13 cellular contexts compared by ENCODE assay signal in the genomic region with DNA sequence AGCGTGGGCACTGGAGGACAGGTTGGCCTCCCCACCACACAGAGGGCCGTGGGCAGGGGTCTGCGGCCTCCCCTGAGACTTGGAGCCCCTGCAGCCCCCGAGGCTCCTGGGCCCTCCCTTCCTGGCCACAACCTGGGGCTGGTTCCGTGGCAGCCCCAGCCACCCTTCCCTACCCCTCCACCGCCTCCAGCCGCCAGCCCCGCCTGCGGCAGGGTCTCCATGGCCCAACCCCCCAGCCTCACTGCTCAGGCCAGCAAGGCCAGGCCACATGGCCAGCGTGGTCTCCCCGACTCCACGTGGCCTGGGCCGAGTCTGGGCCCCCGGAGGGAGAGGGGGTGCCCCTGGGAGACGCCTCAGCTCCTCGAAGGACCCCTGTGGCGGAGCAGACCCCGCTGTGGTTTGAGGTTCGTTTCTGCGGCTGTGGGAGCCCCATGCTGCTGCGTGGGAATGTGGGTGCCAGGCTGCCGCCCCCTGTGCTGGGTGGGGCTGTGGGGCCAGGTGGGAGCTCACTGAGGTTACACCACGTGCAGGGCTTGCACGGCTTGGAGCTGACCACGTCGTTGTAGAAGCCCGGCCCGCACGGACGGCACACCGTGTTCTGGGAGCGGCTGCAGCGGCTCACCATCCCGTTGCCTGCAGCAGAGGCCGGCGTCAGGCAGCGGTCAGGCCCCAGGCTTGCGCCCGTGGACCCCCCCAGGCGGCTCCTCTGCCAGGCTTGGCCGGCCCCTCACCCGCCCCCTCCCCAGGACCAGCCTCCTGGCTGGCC. TPM values are rescaled to one million over a fixed set of nuclear protein-coding genes. Genes with fewer than 3 reads are reported as not detected.
DNase-seq lines count a peak whose midpoint lies in the region; ATAC-seq and TF ChIP-seq lines count a peak whose summit lies in the region.
"Had no signal": no experiment of that assay in that cellular context is flagged by ENCODE, and none has a peak within 500 bp of the region (broad histone marks: within the 10 kb centered on the region; RNA-seq: fewer than 3 reads in every experiment).

No MANE protein-coding gene starts in this region.

- H3K4me3 ChIP-seq in BE2C (ENCODE audit: low read depth, low read length) (no peak overlapping the region), SJCRH30 (peak overlapping the region; percentile 57), lung (peak overlapping the region; percentile 33)
- H3K4me3 ChIP-seq: GM23248 had no signal

- H3K36me3 ChIP-seq in BE2C, result peaks cover 12% of the 10 kb centered on the region
- H3K36me3 ChIP-seq in SJCRH30, result peaks cover 12% of the 10 kb centered on the region
- peaks cover 8 to 27% of the 10 kb centered on the region in 2 donors for H3K36me3 ChIP-seq in lung (ENCODE audit: control insufficient read depth in 2 of 2, insufficient read depth in 2 of 2, low read length in 2 of 2)

- H3K4me1 ChIP-seq in BE2C (no peaks in the 10 kb centered on the region), SJCRH30 (peaks cover 23% of the 10 kb centered on the region; the same call in 1 of the 2 replicates), lung (ENCODE audit: control insufficient read depth in 2 of 2, insufficient read depth in 2 of 2, low read length in 2 of 2) (peaks cover 0 to 31% of the 10 kb centered on the region in 2 donors)

- peak; percentile 22 for DNase-seq in BE2C
- DNase-seq in SJCRH30, result no peak
- DNase-seq in activated naive CD8-positive, alpha-beta T cell treated with anti-CD3 and anti-CD28 coated beads, Interleukin-2, amount 10 ng/mL, durations not matched to agents 7 days and 5 days, result peak; percentile 68
- DNase-seq in lung (ENCODE audit: low spot score), result no peak
- DNase-seq in HPDE6-E6E7 (ENCODE audit: extremely low spot score), result no peak
- no peak for DNase-seq in NCI-H2107 (lab: John Stamatoyannopoulos, UW)
- DNase-seq: GM23248, NCI-H1930 had no signal

- peak overlapping the region; percentile 28 for H3K4me3 Mint-ChIP-seq in activated naive CD8-positive, alpha-beta T cell treated with anti-CD3 and anti-CD28 coated beads, Interleukin-2, amount 10 ng/mL, durations not matched to agents 7 days and 5 days

- H3K9me3 ChIP-seq in BE2C (no peaks in the 10 kb centered on the region), SJCRH30 (replicated peaks) (no peaks in the 10 kb centered on the region), lung (ENCODE audit: control insufficient read depth in 2 of 2, insufficient read depth in 1 of 2, low read length in 1 of 2) (peaks cover 0 to 2% of the 10 kb centered on the region in 2 donors)

- H3K36me3 Mint-ChIP-seq in activated naive CD8-positive, alpha-beta T cell treated with anti-CD3 and anti-CD28 coated beads, Interleukin-2, amount 10 ng/mL, durations not matched to agents 7 days and 5 days, result peaks cover 3% of the 10 kb centered on the region

- H3K27me3 Mint-ChIP-seq in activated naive CD8-positive, alpha-beta T cell treated with anti-CD3 and anti-CD28 coated beads, Interleukin-2, amount 10 ng/mL, durations not matched to agents 7 days and 5 days, result no peaks in the 10 kb centered on the region

- H3K4me1 Mint-ChIP-seq in activated naive CD8-positive, alpha-beta T cell treated with anti-CD3 and anti-CD28 coated beads, Interleukin-2, amount 10 ng/mL, durations not matched to agents 7 days and 5 days, result peaks cover 13% of the 10 kb centered on the region

- 22 to 40% methylated on average over 30 to 42 of the region's 42 CpGs for WGBS in lung, 2 donors

- no peaks in the 10 kb centered on the region for H3K9me3 Mint-ChIP-seq in activated naive CD8-positive, alpha-beta T cell treated with anti-CD3 and anti-CD28 coated beads, Interleukin-2, amount 10 ng/mL, durations not matched to agents 7 days and 5 days

- TF ChIP-seq CTCF in BE2C (IDR thresholded peaks at IDR 0.05; ENCODE audit: low read depth, low read length) (no peak), lung (IDR thresholded peaks at IDR 0.05; ENCODE audit: control extremely low read depth, extremely low read depth) (no peak)

- ATAC-seq in activated naive CD8-positive, alpha-beta T cell treated with anti-CD3 and anti-CD28 coated beads, Interleukin-2, amount 10 ng/mL, durations not matched to agents 7 days and 5 days (ENCODE audit: low read depth), result peak; percentile 15
- ATAC-seq in lung (ENCODE audit: insufficient read depth, low FRiP score) (no peak), HG02763 (IDR thresholded peaks at IDR 0.05; ENCODE audit: unreplicated experiment) (no peak), HG03354 (IDR thresholded peaks at IDR 0.05; ENCODE audit: poor library complexity, severe bottlenecking, unreplicated experiment) (no peak)

- H3K27ac ChIP-seq in SJCRH30 (no peak overlapping the region; the same call in 1 of the 2 replicates), lung (ENCODE audit: low read depth in 1 of 2, low read length in 1 of 2) (peak overlapping the region; percentile 51 to 69)
- H3K27ac ChIP-seq: C4-2B, GM23248, HL-60 had no signal

- POLR2A ChIA-PET in activated naive CD8-positive, alpha-beta T cell treated with anti-CD3 and anti-CD28 coated beads, Interleukin-2, amount 10 ng/mL, durations not matched to agents 7 days and 5 days (lab: Charles Lee), result interaction anchor here (1.0 to 1.3 kb wide), 2 partner anchors 16 to 201 kb away, joined by 3 read pairs; no protein-coding TSS in a partner anchor

- no peak overlapping the region for H3K27ac Mint-ChIP-seq in activated naive CD8-positive, alpha-beta T cell treated with anti-CD3 and anti-CD28 coated beads, Interleukin-2, amount 10 ng/mL, durations not matched to agents 7 days and 5 days

- H3K27me3 ChIP-seq in BE2C (no peaks in the 10 kb centered on the region), SJCRH30 (no peaks in the 10 kb centered on the region), lung (ENCODE audit: control insufficient read depth, insufficient read depth) (no peaks in the 10 kb centered on the region)

RNA-seq across cellular contexts. Expression of a gene that starts 0.6 kb away (rescaled TPM):
- 0.96 TPM for polyA plus RNA-seq in BE2C (2012; ENCODE audit: insufficient read depth, insufficient read length, low read depth)
- total RNA-seq in SJCRH30 (2014; rRNA removed; shearing (Covaris generic)), result 2.8 and 4.7 TPM in 2 replicates
- 1 to 10 TPM; 2.4 to 3.1 TPM for total RNA-seq in activated naive CD8-positive, alpha-beta T cell treated with anti-CD3 and anti-CD28 coated beads, Interleukin-2, amount 10 ng/mL, durations not matched to agents 7 days and 5 days
- total RNA-seq in lung, result 1 to 10 TPM; 3.6 to 5.3 TPM
- polyA plus RNA-seq in lung, result 10 to 100 TPM in 1 of 2 donors, 1 to 10 TPM in 1; 8.5 to 11.3 TPM
- total RNA-seq: GM23248, renal cortical epithelial cell had no signal
- polyA plus RNA-seq: GM23248 had no signal

RNA-seq across cellular contexts. Expression of a gene that starts 6.9 kb away (rescaled TPM):
- not detected for polyA plus RNA-seq in BE2C (2012; ENCODE audit: insufficient read depth, insufficient read length, low read depth)
- 0.33 and 0.93 TPM in 2 replicates for total RNA-seq in SJCRH30 (2014; rRNA removed; shearing (Covaris generic))
- 10 to 100 TPM; 11.4 to 15.0 TPM for total RNA-seq in activated naive CD8-positive, alpha-beta T cell treated with anti-CD3 and anti-CD28 coated beads, Interleukin-2, amount 10 ng/mL, durations not matched to agents 7 days and 5 days
- total RNA-seq in lung, result 1 to 10 TPM; 2.7 to 4.0 TPM
- polyA plus RNA-seq in lung, result 1 to 10 TPM; 1.8 to 2.1 TPM
- total RNA-seq: GM23248 had no signal
- polyA plus RNA-seq: GM23248 had no signal

RNA-seq across cellular contexts. Expression of a gene that starts 18.5 kb away (rescaled TPM):
- 404 TPM for polyA plus RNA-seq in BE2C (2012; ENCODE audit: insufficient read depth, insufficient read length, low read depth)
- total RNA-seq in SJCRH30 (2014; rRNA removed; shearing (Covaris generic)), result 86.7 and 87.1 TPM in 2 replicates
- total RNA-seq in activated naive CD8-positive, alpha-beta T cell treated with anti-CD3 and anti-CD28 coated beads, Interleukin-2, amount 10 ng/mL, durations not matched to agents 7 days and 5 days, result 100 to 1,000 TPM in 1 of 2 experiments, 10 to 100 TPM in 1; 99.1 to 103 TPM
- 100 to 1,000 TPM in 1 of 2 donors, 10 to 100 TPM in 1; 65.7 to 189 TPM for total RNA-seq in lung
- polyA plus RNA-seq in lung, result 100 to 1,000 TPM; 108 to 178 TPM

RNA-seq across cellular contexts. Expression of a gene that starts 18.7 kb away (rescaled TPM):
- 33.8 TPM for polyA plus RNA-seq in BE2C (2012; ENCODE audit: insufficient read depth, insufficient read length, low read depth)
- 32.4 and 33.4 TPM in 2 replicates for total RNA-seq in SJCRH30 (2014; rRNA removed; shearing (Covaris generic))
- total RNA-seq in activated naive CD8-positive, alpha-beta T cell treated with anti-CD3 and anti-CD28 coated beads, Interleukin-2, amount 10 ng/mL, durations not matched to agents 7 days and 5 days, result 10 to 100 TPM; 19.1 to 19.6 TPM
- total RNA-seq in lung, result 10 to 100 TPM in 1 of 2 donors, 1 to 10 TPM in 1; 7.0 to 28.3 TPM
- 10 to 100 TPM; 12.7 to 18.9 TPM for polyA plus RNA-seq in lung

RNA-seq across cellular contexts. Expression of a gene that starts 33.2 kb away (rescaled TPM):
- polyA plus RNA-seq in BE2C (2012; ENCODE audit: insufficient read depth, insufficient read length, low read depth), result 8.4 TPM
- total RNA-seq in SJCRH30 (2014; rRNA removed; shearing (Covaris generic)), result 0.30 TPM in 1 of 2 replicates, not detected in the other
- total RNA-seq in activated naive CD8-positive, alpha-beta T cell treated with anti-CD3 and anti-CD28 coated beads, Interleukin-2, amount 10 ng/mL, durations not matched to agents 7 days and 5 days, result 1 to 10 TPM; 2.2 to 4.4 TPM
- 1 to 10 TPM; 1.5 to 2.5 TPM for total RNA-seq in lung
- 1 to 10 TPM; 1.2 to 3.0 TPM for polyA plus RNA-seq in lung

Comparison
In these comparisons a context has a peak if more than half of its experiments do, and no peak if none do; other contexts are left out.
1. DNase-seq: peak in BE2C (single experiment) and activated naive CD8-positive, alpha-beta T cell treated with anti-CD3 and anti-CD28 coated beads, Interleukin-2, amount 10 ng/mL, durations not matched to agents 7 days and 5 days (single experiment); none in SJCRH30 (0 of 2), lung (single experiment), HPDE6-E6E7 (single experiment) and NCI-H2107 (single experiment).